Comparison of ENCODE assay signal across 24 cellular contexts in genomic region chr5:96218653-96219052, GRCh38.
"Had no signal": no experiment of that assay in that cellular context is flagged by ENCODE, and none has a peak within 500 bp of the region (broad histone marks: within the 10 kb centered on the region; RNA-seq: fewer than 3 reads in every experiment).

No MANE protein-coding gene starts in this region.

- H3K27me3 ChIP-seq: SJSA1 had no signal

- ATAC-seq: activated CD8-positive, alpha-beta memory T cell treated with anti-CD3 and anti-CD28 coated beads, Interleukin-2, amount 10 ng/mL, durations not matched to agents 7 days and 5 days; activated T-cell treated with anti-CD3 and anti-CD28 coated beads, Interleukin-2, amount 50 U/mL, for 4 hours; SK-N-SH treated with all-trans-retinoic acid at 6 μM for 48 hours had no signal

- H3K9me3 ChIP-seq: SJSA1 had no signal

- H3K36me3 ChIP-seq: SJSA1 had no signal

- H3K4me3 ChIP-seq: SJSA1 had no signal

- DNase-seq: activated CD4-positive, alpha-beta T cell treated with anti-CD3 and anti-CD28 coated beads for 48 hours; activated CD4-positive, alpha-beta T cell treated with anti-CD3 and anti-CD28 coated beads, Interleukin-2, amount 50 U/mL, for 4 hours; activated CD4-positive, CD25-positive, alpha-beta regulatory T cell treated with anti-CD3 and anti-CD28 coated beads, Interleukin-2, amount 50 U/mL, for 72 hours; activated CD8-positive, alpha-beta memory T cell treated with anti-CD3 and anti-CD28 coated beads, Interleukin-2, amount 10 ng/mL, durations not matched to agents 7 days and 5 days; activated gamma-delta T cell; activated naive CD4-positive, alpha-beta T cell treated with anti-CD3 and anti-CD28 coated beads, Interleukin-2, amount 10 ng/mL, durations not matched to agents 7 days and 5 days; activated naive CD8-positive, alpha-beta T cell treated with anti-CD3 and anti-CD28 coated beads for 36 hours; activated T-cell treated with anti-CD3 and anti-CD28 coated beads, Interleukin-2, amount 50 U/mL, for 4 hours; caudate nucleus; KG1; NCI-H1092; NCI-H1417; NCI-H2029; NCI-H2107; NCI-H2171 treated with DMSO at 0.1 percent for 48 hours; NCI-H345; NCI-H510A; NCI-H526 treated with DMSO at 0.1 percent for 48 hours; NCI-H82; RPMI8226; SHP77; SW 1271 had no signal
